8 cellular contexts compared by ENCODE assay signal in the genomic region with DNA sequence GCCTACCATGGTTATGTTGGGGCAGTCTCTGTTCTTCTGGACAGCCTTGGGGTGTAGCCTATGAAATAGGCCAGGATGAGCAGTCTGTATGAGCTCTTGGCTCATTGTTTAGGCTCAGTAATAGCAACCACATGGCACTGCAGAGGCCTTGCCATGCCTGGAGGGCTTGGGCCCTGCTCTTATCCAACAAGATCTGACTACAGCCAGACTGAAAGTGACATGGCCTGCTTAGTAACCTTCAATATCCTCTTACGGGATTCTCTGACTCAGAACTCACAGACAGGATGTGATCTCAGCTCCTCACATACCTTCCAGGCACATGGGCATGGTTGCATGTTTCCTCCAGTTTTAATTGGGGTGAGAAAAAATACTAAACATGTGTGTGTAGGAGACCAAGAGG.
DNase-seq lines count a peak whose midpoint lies in the region; ATAC-seq, FAIRE-seq and TF ChIP-seq lines count a peak whose summit lies in the region.

No MANE protein-coding gene starts in this region.

- TF ChIP-seq CTCF in cardiac fibroblast (IDR thresholded peaks at IDR 0.05; ENCODE audit: low read depth, low read length): no peak

- ATAC-seq in HG02798 (IDR thresholded peaks at IDR 0.05; ENCODE audit: poor library complexity, unreplicated experiment): peak; percentile 69
- ATAC-seq in SK-N-SH treated with all-trans-retinoic acid at 6 μM for 48 hours: peak; percentile 93

- FAIRE-seq in GM18507 (lab: Jason Lieb, UNC): peak; percentile 82

- DNase-seq in GM18507 (ENCODE audit: extremely low spot score, insufficient read length, low read depth): peak; percentile 51
- peak; percentile 90 to 98 for DNase-seq in cardiac fibroblast (ENCODE audit: low read depth in 2 of 2)
- DNase-seq in stimulated activated CD4-positive, alpha-beta T cell treated with anti-CD3 and anti-CD28 coated beads, Interleukin-12 subunit alpha, Interleukin-12 subunit beta, amount 100 ng/mL, for 24 hours (ENCODE audit: low read depth in 2 of 2): peak; percentile 10 to 29
- DNase-seq in NCI-H187 (lab: John Stamatoyannopoulos, UW): no peak
- no peak for DNase-seq in GF-D8 (lab: John Stamatoyannopoulos, UW)
- DNase-seq in NCI-H748 treated with DMSO at 0.1 percent for 48 hours (lab: John Stamatoyannopoulos, UW): no peak

- no peak overlapping the region for H3K4me3 ChIP-seq in cardiac fibroblast (replicated peaks in 1 of 2; ENCODE audit: low read depth in 2 of 2, low read length in 2 of 2)

TF ChIP-seq in SK-N-SH treated with all-trans-retinoic acid at 6 μM for 48 hours, 23 proteins besides CTCF, POLR2A, EP300 and RAD21:
- TF ChIP-seq, protein P1, sequence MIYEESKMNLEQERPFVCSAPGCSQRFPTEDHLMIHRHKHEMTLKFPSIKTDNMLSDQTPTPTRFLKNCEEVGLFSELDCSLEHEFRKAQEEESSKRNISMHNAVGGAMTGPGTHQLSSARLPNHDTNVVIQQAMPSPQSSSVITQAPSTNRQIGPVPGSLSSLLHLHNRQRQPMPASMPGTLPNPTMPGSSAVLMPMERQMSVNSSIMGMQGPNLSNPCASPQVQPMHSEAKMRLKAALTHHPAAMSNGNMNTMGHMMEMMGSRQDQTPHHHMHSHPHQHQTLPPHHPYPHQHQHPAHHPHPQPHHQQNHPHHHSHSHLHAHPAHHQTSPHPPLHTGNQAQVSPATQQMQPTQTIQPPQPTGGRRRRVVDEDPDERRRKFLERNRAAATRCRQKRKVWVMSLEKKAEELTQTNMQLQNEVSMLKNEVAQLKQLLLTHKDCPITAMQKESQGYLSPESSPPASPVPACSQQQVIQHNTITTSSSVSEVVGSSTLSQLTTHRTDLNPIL (CRISPR knock-in tag; IDR thresholded peaks at IDR 0.05; ENCODE audit: low read depth): 0 out of 2 replicates have a peak, but pooled peaks have one; percentile 45
- TF ChIP-seq OSR1 (CRISPR knock-in tag; IDR thresholded peaks at IDR 0.05): peak; percentile 73
- TF ChIP-seq, protein P2, sequence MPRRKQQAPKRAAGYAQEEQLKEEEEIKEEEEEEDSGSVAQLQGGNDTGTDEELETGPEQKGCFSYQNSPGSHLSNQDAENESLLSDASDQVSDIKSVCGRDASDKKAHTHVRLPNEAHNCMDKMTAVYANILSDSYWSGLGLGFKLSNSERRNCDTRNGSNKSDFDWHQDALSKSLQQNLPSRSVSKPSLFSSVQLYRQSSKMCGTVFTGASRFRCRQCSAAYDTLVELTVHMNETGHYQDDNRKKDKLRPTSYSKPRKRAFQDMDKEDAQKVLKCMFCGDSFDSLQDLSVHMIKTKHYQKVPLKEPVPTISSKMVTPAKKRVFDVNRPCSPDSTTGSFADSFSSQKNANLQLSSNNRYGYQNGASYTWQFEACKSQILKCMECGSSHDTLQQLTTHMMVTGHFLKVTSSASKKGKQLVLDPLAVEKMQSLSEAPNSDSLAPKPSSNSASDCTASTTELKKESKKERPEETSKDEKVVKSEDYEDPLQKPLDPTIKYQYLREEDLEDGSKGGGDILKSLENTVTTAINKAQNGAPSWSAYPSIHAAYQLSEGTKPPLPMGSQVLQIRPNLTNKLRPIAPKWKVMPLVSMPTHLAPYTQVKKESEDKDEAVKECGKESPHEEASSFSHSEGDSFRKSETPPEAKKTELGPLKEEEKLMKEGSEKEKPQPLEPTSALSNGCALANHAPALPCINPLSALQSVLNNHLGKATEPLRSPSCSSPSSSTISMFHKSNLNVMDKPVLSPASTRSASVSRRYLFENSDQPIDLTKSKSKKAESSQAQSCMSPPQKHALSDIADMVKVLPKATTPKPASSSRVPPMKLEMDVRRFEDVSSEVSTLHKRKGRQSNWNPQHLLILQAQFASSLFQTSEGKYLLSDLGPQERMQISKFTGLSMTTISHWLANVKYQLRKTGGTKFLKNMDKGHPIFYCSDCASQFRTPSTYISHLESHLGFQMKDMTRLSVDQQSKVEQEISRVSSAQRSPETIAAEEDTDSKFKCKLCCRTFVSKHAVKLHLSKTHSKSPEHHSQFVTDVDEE (CRISPR knock-in tag; IDR thresholded peaks at IDR 0.05): peak; percentile 5; the same call in 1 of the 2 replicates
- no peak for TF ChIP-seq ARNTL (CRISPR knock-in tag; IDR thresholded peaks at IDR 0.05; ENCODE audit: borderline replicate concordance, low read depth)
- TF ChIP-seq, protein P3, sequence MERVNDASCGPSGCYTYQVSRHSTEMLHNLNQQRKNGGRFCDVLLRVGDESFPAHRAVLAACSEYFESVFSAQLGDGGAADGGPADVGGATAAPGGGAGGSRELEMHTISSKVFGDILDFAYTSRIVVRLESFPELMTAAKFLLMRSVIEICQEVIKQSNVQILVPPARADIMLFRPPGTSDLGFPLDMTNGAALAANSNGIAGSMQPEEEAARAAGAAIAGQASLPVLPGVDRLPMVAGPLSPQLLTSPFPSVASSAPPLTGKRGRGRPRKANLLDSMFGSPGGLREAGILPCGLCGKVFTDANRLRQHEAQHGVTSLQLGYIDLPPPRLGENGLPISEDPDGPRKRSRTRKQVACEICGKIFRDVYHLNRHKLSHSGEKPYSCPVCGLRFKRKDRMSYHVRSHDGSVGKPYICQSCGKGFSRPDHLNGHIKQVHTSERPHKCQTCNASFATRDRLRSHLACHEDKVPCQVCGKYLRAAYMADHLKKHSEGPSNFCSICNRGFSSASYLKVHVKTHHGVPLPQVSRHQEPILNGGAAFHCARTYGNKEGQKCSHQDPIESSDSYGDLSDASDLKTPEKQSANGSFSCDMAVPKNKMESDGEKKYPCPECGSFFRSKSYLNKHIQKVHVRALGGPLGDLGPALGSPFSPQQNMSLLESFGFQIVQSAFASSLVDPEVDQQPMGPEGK (CRISPR knock-in tag; IDR thresholded peaks at IDR 0.05; ENCODE audit: borderline replicate concordance): no peak
- TF ChIP-seq, protein P4, sequence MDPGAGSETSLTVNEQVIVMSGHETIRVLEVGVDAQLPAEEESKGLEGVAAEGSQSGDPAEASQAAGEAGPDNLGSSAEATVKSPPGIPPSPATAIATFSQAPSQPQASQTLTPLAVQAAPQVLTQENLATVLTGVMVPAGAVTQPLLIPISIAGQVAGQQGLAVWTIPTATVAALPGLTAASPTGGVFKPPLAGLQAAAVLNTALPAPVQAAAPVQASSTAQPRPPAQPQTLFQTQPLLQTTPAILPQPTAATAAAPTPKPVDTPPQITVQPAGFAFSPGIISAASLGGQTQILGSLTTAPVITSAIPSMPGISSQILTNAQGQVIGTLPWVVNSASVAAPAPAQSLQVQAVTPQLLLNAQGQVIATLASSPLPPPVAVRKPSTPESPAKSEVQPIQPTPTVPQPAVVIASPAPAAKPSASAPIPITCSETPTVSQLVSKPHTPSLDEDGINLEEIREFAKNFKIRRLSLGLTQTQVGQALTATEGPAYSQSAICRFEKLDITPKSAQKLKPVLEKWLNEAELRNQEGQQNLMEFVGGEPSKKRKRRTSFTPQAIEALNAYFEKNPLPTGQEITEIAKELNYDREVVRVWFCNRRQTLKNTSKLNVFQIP (CRISPR knock-in tag; IDR thresholded peaks at IDR 0.05; ENCODE audit: borderline replicate concordance, low read depth): no peak
- TF ChIP-seq RARB (CRISPR knock-in tag; IDR thresholded peaks at IDR 0.05): no peak
- no peak for TF ChIP-seq ZFP30 (CRISPR knock-in tag; IDR thresholded peaks at IDR 0.05)
- TF ChIP-seq ESRRG (CRISPR knock-in tag; IDR thresholded peaks at IDR 0.05): no peak
- TF ChIP-seq TOX (CRISPR knock-in tag; IDR thresholded peaks at IDR 0.05; ENCODE audit: borderline replicate concordance): peak; percentile 67; the same call in 1 of the 2 replicates
- no peak for TF ChIP-seq PPARA (CRISPR knock-in tag; IDR thresholded peaks at IDR 0.05; ENCODE audit: borderline replicate concordance)
- TF ChIP-seq ZFP3 (CRISPR knock-in tag; IDR thresholded peaks at IDR 0.05): peak; percentile 73; the same call in 1 of the 2 replicates
- TF ChIP-seq BACH2 (CRISPR knock-in tag; IDR thresholded peaks at IDR 0.05; ENCODE audit: borderline replicate concordance): no peak
- TF ChIP-seq ZNF565 (CRISPR knock-in tag; conservative IDR thresholded peaks at IDR 0.05; ENCODE audit: low read depth): no peak
- TF ChIP-seq, protein P5, sequence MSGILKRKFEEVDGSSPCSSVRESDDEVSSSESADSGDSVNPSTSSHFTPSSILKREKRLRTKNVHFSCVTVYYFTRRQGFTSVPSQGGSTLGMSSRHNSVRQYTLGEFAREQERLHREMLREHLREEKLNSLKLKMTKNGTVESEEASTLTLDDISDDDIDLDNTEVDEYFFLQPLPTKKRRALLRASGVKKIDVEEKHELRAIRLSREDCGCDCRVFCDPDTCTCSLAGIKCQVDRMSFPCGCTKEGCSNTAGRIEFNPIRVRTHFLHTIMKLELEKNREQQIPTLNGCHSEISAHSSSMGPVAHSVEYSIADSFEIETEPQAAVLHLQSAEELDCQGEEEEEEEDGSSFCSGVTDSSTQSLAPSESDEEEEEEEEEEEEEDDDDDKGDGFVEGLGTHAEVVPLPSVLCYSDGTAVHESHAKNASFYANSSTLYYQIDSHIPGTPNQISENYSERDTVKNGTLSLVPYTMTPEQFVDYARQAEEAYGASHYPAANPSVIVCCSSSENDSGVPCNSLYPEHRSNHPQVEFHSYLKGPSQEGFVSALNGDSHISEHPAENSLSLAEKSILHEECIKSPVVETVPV (CRISPR knock-in tag; IDR thresholded peaks at IDR 0.05): no peak
- TF ChIP-seq SNAI2 (CRISPR knock-in tag; IDR thresholded peaks at IDR 0.05): no peak
- no peak for TF ChIP-seq ZNF70 (CRISPR knock-in tag; IDR thresholded peaks at IDR 0.05)
- no peak for TF ChIP-seq CSDC2 (CRISPR knock-in tag; IDR thresholded peaks at IDR 0.05)
- TF ChIP-seq GLIS3 (CRISPR knock-in tag; IDR thresholded peaks at IDR 0.05): no peak
- no peak for TF ChIP-seq ZC3H10 (CRISPR knock-in tag; IDR thresholded peaks at IDR 0.05)
- TF ChIP-seq ISL1 (CRISPR knock-in tag; IDR thresholded peaks at IDR 0.05): peak; percentile 68
- peak; percentile 63; the same call in 1 of the 2 replicates for TF ChIP-seq TCF4 (CRISPR knock-in tag; IDR thresholded peaks at IDR 0.05; ENCODE audit: borderline replicate concordance)
- TF ChIP-seq ZNF8 (CRISPR knock-in tag; IDR thresholded peaks at IDR 0.05): no peak

Comparison
In these comparisons a context has a peak if more than half of its experiments do, and no peak if none do; other contexts are left out.
1. DNase-seq: peak in GM18507 (single experiment), cardiac fibroblast (2 of 2) and stimulated activated CD4-positive, alpha-beta T cell treated with anti-CD3 and anti-CD28 coated beads, Interleukin-12 subunit alpha, Interleukin-12 subunit beta, amount 100 ng/mL, for 24 hours (2 of 2); none in NCI-H187 (0 of 2), GF-D8 (single experiment) and NCI-H748 treated with DMSO at 0.1 percent for 48 hours (single experiment).